19 cellular contexts compared by ENCODE assay signal in genomic region chr18:49865401-49865800, GRCh38. TPM values are rescaled to one million over a fixed set of nuclear protein-coding genes. Genes with fewer than 3 reads are reported as not detected.
A peak's percentile ranks its signal among the peaks of the same experiment; 100 is the strongest.
DNase-seq lines count a peak whose midpoint lies in the region; ATAC-seq, FAIRE-seq and TF ChIP-seq lines count a peak whose summit lies in the region.
"Had no signal": no experiment of that assay in that cellular context is flagged by ENCODE, and none has a peak within 500 bp of the region (broad histone marks: within the 10 kb centered on the region; RNA-seq: fewer than 3 reads in every experiment).

No MANE protein-coding gene starts in this region.

- H3K79me2 ChIP-seq in HepG2 (ENCODE audit: insufficient read depth, low read length): no peaks in the 10 kb centered on the region

- CTCF ChIA-PET in HepG2 (lab: Yijun Ruan, JAX; ENCODE audit: low intra/inter-chr PET ratio, low total read pairs): no interaction called here

- TF ChIP-seq POLR2A in HepG2 (IDR thresholded peaks at IDR 0.05; ENCODE audit: insufficient read depth in 1 of 2, low read depth in 2 of 2, low read length in 2 of 2): no peak

- no peak overlapping the region for H3K4me3 Mint-ChIP-seq in natural killer cell treated with Interleukin-12 subunit alpha and Interleukin-12 subunit beta and Interleukin-15 and Interleukin-18, amount 100 ng/mL, for 72 hours
- H3K4me3 Mint-ChIP-seq in natural killer cell: no peak overlapping the region
- H3K4me3 Mint-ChIP-seq: activated naive CD8-positive, alpha-beta T cell treated with anti-CD3 and anti-CD28 coated beads, Interleukin-2, amount 10 ng/mL, durations not matched to agents 7 days and 5 days; naive thymus-derived CD4-positive, alpha-beta T cell; stimulated activated memory B cell treated with anti-CD40 and anti-IgM and Interleukin-4, amounts not matched to agents 10 μg/mL and 1 μg/mL and 100 μg/mL, for 72 hours had no signal

- no peak for FAIRE-seq in HepG2 (lab: Jason Lieb, UNC)
- FAIRE-seq: GM12892 had no signal

- no peak overlapping the region for H3K4me2 ChIP-seq in HepG2 (ENCODE audit: low read depth, low read length)

- H4K20me1 ChIP-seq in HepG2 (ENCODE audit: insufficient read depth, low read length): no peaks in the 10 kb centered on the region

- H3K4me3 ChIP-seq in colonic mucosa (no peak overlapping the region), upper lobe of right lung (no peak overlapping the region), HepG2 (replicated peaks in 1 of 3; ENCODE audit: insufficient read depth in 1 of 3, low read depth in 2 of 3, low read length in 3 of 3) (no peak overlapping the region), HAP-1 (no peak overlapping the region)

- H3K36me3 ChIP-seq in colonic mucosa (no peaks in the 10 kb centered on the region), upper lobe of right lung (no peaks in the 10 kb centered on the region), HepG2 (replicated peaks in 1 of 2; ENCODE audit: control insufficient read depth in 1 of 2, insufficient read depth in 2 of 2, low read length in 2 of 2) (no peaks in the 10 kb centered on the region; a peak in 1 of 5 replicates), HAP-1 (replicated peaks) (no peaks in the 10 kb centered on the region)

- peaks cover 9 to 15% of the 10 kb centered on the region in 2 donors for H3K27me3 Mint-ChIP-seq in natural killer cell treated with Interleukin-12 subunit alpha and Interleukin-12 subunit beta and Interleukin-15 and Interleukin-18, amount 100 ng/mL, for 72 hours
- peaks cover 8 to 12% of the 10 kb centered on the region in 2 donors for H3K27me3 Mint-ChIP-seq in natural killer cell (ENCODE audit: low read depth in 2 of 2)

- H2AFZ ChIP-seq in HepG2 (ENCODE audit: low read length): no peak overlapping the region

- no peaks in the 10 kb centered on the region for H3K36me3 Mint-ChIP-seq in natural killer cell treated with Interleukin-12 subunit alpha and Interleukin-12 subunit beta and Interleukin-15 and Interleukin-18, amount 100 ng/mL, for 72 hours
- H3K36me3 Mint-ChIP-seq in natural killer cell: no peaks in the 10 kb centered on the region
- H3K36me3 Mint-ChIP-seq: activated naive CD8-positive, alpha-beta T cell treated with anti-CD3 and anti-CD28 coated beads, Interleukin-2, amount 10 ng/mL, durations not matched to agents 7 days and 5 days; naive thymus-derived CD4-positive, alpha-beta T cell; stimulated activated memory B cell treated with anti-CD40 and anti-IgM and Interleukin-4, amounts not matched to agents 10 μg/mL and 1 μg/mL and 100 μg/mL, for 72 hours had no signal

- no peaks in the 10 kb centered on the region for H3K9me3 ChIP-seq in colonic mucosa
- no peaks in the 10 kb centered on the region for H3K9me3 ChIP-seq in upper lobe of right lung
- H3K9me3 ChIP-seq in HepG2 (ENCODE audit: low read length): no peaks in the 10 kb centered on the region
- H3K9me3 ChIP-seq in HAP-1: no peaks in the 10 kb centered on the region

- no TSS peak for BruUV-seq in HepG2 (replicated peaks; lab: Mats Ljungman, UMichigan)

- DNase-seq in natural killer cell treated with Interleukin-12 subunit alpha and Interleukin-12 subunit beta and Interleukin-15 and Interleukin-18, amount 100 ng/mL, for 72 hours (ENCODE audit: low spot score): no peak
- DNase-seq in natural killer cell: no peak
- peak; percentile 18 for DNase-seq in NCI-H1092 (lab: John Stamatoyannopoulos, UW)
- DNase-seq in colonic mucosa: peak; percentile 43
- peak; percentile 49 for DNase-seq in upper lobe of right lung
- no peak for DNase-seq in HepG2 (ENCODE audit: low spot score)
- no peak for DNase-seq in NOMO-1 treated with dmso at 0.1 percent for 144 hours (lab: John Stamatoyannopoulos, UW; ENCODE audit: unreplicated experiment)
- DNase-seq in HAP-1 (ENCODE audit: low spot score in 2 of 2): no peak
- DNase-seq: activated naive CD8-positive, alpha-beta T cell treated with anti-CD3 and anti-CD28 coated beads, Interleukin-2, amount 10 ng/mL, durations not matched to agents 7 days and 5 days; DND-41; left cardiac atrium; naive thymus-derived CD4-positive, alpha-beta T cell; NCI-H1048; NCI-H510A treated with DMSO at 0.1 percent for 48 hours; stimulated activated CD4-positive, alpha-beta T cell treated with anti-CD3 and anti-CD28 coated beads, Interleukin-4, amount 100 ng/mL, for 1 hour had no signal

- H3K9ac ChIP-seq in colonic mucosa (ENCODE audit: low read depth in 2 of 2, low read length in 2 of 2): peak overlapping the region in 1 of 2 donors; percentile 23
- no peak overlapping the region for H3K9ac ChIP-seq in HepG2 (ENCODE audit: insufficient read depth, low read depth, low read length)

- H3K27ac ChIP-seq in colonic mucosa (no peak overlapping the region), upper lobe of right lung (no peak overlapping the region), HepG2 (ENCODE audit: extremely low read length, insufficient read depth, low read length) (no peak overlapping the region)
- H3K27ac ChIP-seq: epithelial cell of prostate, VCaP had no signal

- no peak overlapping the region for H3K27ac Mint-ChIP-seq in natural killer cell treated with Interleukin-12 subunit alpha and Interleukin-12 subunit beta and Interleukin-15 and Interleukin-18, amount 100 ng/mL, for 72 hours
- no peak overlapping the region for H3K27ac Mint-ChIP-seq in natural killer cell
- H3K27ac Mint-ChIP-seq: activated naive CD8-positive, alpha-beta T cell treated with anti-CD3 and anti-CD28 coated beads, Interleukin-2, amount 10 ng/mL, durations not matched to agents 7 days and 5 days; naive thymus-derived CD4-positive, alpha-beta T cell; stimulated activated memory B cell treated with anti-CD40 and anti-IgM and Interleukin-4, amounts not matched to agents 10 μg/mL and 1 μg/mL and 100 μg/mL, for 72 hours had no signal

- no peaks in the 10 kb centered on the region for H3K4me1 Mint-ChIP-seq in natural killer cell treated with Interleukin-12 subunit alpha and Interleukin-12 subunit beta and Interleukin-15 and Interleukin-18, amount 100 ng/mL, for 72 hours (ENCODE audit: low read depth in 2 of 2)
- no peaks in the 10 kb centered on the region for H3K4me1 Mint-ChIP-seq in natural killer cell
- H3K4me1 Mint-ChIP-seq: activated naive CD8-positive, alpha-beta T cell treated with anti-CD3 and anti-CD28 coated beads, Interleukin-2, amount 10 ng/mL, durations not matched to agents 7 days and 5 days; naive thymus-derived CD4-positive, alpha-beta T cell; stimulated activated memory B cell treated with anti-CD40 and anti-IgM and Interleukin-4, amounts not matched to agents 10 μg/mL and 1 μg/mL and 100 μg/mL, for 72 hours had no signal

- POLR2A ChIA-PET in HepG2 (lab: Yijun Ruan, JAX): no interaction called here

- 94% methylated on average over 2 of the region's 2 CpGs for WGBS in HepG2 (ENCODE audit: low lambda C conversion rate)

- H3K4me1 ChIP-seq in colonic mucosa (no peaks in the 10 kb centered on the region), upper lobe of right lung (no peaks in the 10 kb centered on the region), HepG2 (ENCODE audit: insufficient read depth, low read length) (no peaks in the 10 kb centered on the region), HAP-1 (no peaks in the 10 kb centered on the region)

- TF ChIP-seq EP300 in HepG2 (IDR thresholded peaks at IDR 0.05; ENCODE audit: low read depth in 2 of 2, low read length in 2 of 2): no peak
- TF ChIP-seq EP300 in HepG2 (CRISPR knock-in tag; IDR thresholded peaks at IDR 0.05; ENCODE audit: borderline replicate concordance): no peak

- intact Hi-C loops in natural killer cell (cut with micrococcal nuclease) (no loop called here), colonic mucosa (cut with DNase I) (no loop called here), upper lobe of right lung (cut with DNase I) (no loop called here), HepG2 (cut with micrococcal nuclease; ENCODE audit: unreplicated experiment) (no loop called here)

- TF ChIP-seq CTCF in natural killer cell (IDR thresholded peaks at IDR 0.05) (no peak), colonic mucosa (IDR thresholded peaks at IDR 0.05) (no peak), upper lobe of right lung (IDR thresholded peaks at IDR 0.05) (no peak), HepG2 (CRISPR knock-in tag; IDR thresholded peaks at IDR 0.05) (no peak)

- TF ChIP-seq RAD21 in HepG2 (CRISPR knock-in tag; IDR thresholded peaks at IDR 0.05): no peak

- no peaks in the 10 kb centered on the region for H3K27me3 ChIP-seq in colonic mucosa
- H3K27me3 ChIP-seq in upper lobe of right lung: no peaks in the 10 kb centered on the region
- no peaks in the 10 kb centered on the region for H3K27me3 ChIP-seq in HepG2 (ENCODE audit: control insufficient read depth in 1 of 2, insufficient read depth in 2 of 2, low read length in 2 of 2)
- no peaks in the 10 kb centered on the region for H3K27me3 ChIP-seq in HAP-1 (ENCODE audit: low read depth)

- no peaks in the 10 kb centered on the region for H3K9me3 Mint-ChIP-seq in natural killer cell treated with Interleukin-12 subunit alpha and Interleukin-12 subunit beta and Interleukin-15 and Interleukin-18, amount 100 ng/mL, for 72 hours
- no peaks in the 10 kb centered on the region for H3K9me3 Mint-ChIP-seq in natural killer cell
- H3K9me3 Mint-ChIP-seq: activated naive CD8-positive, alpha-beta T cell treated with anti-CD3 and anti-CD28 coated beads, Interleukin-2, amount 10 ng/mL, durations not matched to agents 7 days and 5 days; naive thymus-derived CD4-positive, alpha-beta T cell; stimulated activated memory B cell treated with anti-CD40 and anti-IgM and Interleukin-4, amounts not matched to agents 10 μg/mL and 1 μg/mL and 100 μg/mL, for 72 hours had no signal

- peak; percentile 20 to 24 for ATAC-seq in natural killer cell treated with Interleukin-12 subunit alpha and Interleukin-12 subunit beta and Interleukin-15 and Interleukin-18, amount 100 ng/mL, for 72 hours
- ATAC-seq in natural killer cell (no peak), upper lobe of right lung (peak; percentile 31), HepG2 (no peak)
- ATAC-seq: naive thymus-derived CD4-positive, alpha-beta T cell; stimulated activated memory B cell treated with anti-CD40 and anti-IgM and Interleukin-4, amounts not matched to agents 10 μg/mL and 1 μg/mL and 100 μg/mL, for 72 hours had no signal

- in situ Hi-C loops in HepG2 (cut with HindIII; ENCODE audit: extremely low pct_ligation_motif_present, low pct_unique_long_range_greater_than_20kb): no loop called here
- in situ Hi-C loops in HAP-1 (cut with MboI; ENCODE audit: low sequenced_read_pairs): no loop called here

RNA-seq across cellular contexts. Expression of gene ACAA2, which starts 52.1 kb away (rescaled TPM):
- total RNA-seq in natural killer cell treated with Interleukin-12 subunit alpha and Interleukin-12 subunit beta and Interleukin-15 and Interleukin-18, amount 100 ng/mL, for 72 hours: 100 to 1,000 TPM in 1 of 2 donors, 10 to 100 TPM in 1; 63.7 to 125 TPM
- total RNA-seq in natural killer cell (10 to 100 TPM; 47.0 to 71.7 (median 59.2) TPM), colonic mucosa (100 to 1,000 TPM; 152 to 276 TPM), upper lobe of right lung (68.9 TPM), HepG2 (2016; rRNA removed; fragmentation: Illumina TruSeq; extraction: Trizol) (182 and 269 TPM in 2 replicates)
- 66.8 and 71.6 TPM in 2 replicates for total RNA-seq in HepG2 (2016; cell fraction: cytosol; rRNA removed; fragmentation: Illumina TruSeq; extraction: Trizol; ENCODE audit: low read depth)
- 184 and 258 TPM in 2 replicates for total RNA-seq in HepG2 (2016; cell fraction: insoluble cytoplasmic fraction; rRNA removed; fragmentation: Illumina TruSeq; extraction: Trizol)
- 178 and 187 TPM in 2 replicates for total RNA-seq in HepG2 (2016; cell fraction: membrane; rRNA removed; fragmentation: Illumina TruSeq; extraction: Trizol)
- total RNA-seq in HepG2 (2016; cell fraction: nucleus; rRNA removed; fragmentation: Illumina TruSeq; extraction: Trizol): 79.1 and 82.2 TPM in 2 replicates
- 35.5 and 51.6 TPM in 2 replicates for polyA plus RNA-seq in HepG2 (2011; rRNA removed)
- polyA plus RNA-seq in HepG2 (2011; cell fraction: cytosol; rRNA removed): 33.7 and 51.5 TPM in 2 replicates
- 16.7 and 21.8 TPM in 2 replicates for polyA plus RNA-seq in HepG2 (2011; cell fraction: nucleus; rRNA removed)
- 88.9 and 134 TPM in 2 replicates for polyA plus RNA-seq in HepG2 (2012)
- 103 and 113 TPM in 2 replicates for polyA plus RNA-seq in HepG2 (2016; cell fraction: cytosol; fragmentation: Illumina TruSeq; extraction: Trizol; ENCODE audit: low read depth)
- 244 and 251 TPM in 2 replicates for polyA plus RNA-seq in HepG2 (2016; cell fraction: insoluble cytoplasmic fraction; fragmentation: Illumina TruSeq; extraction: Trizol; ENCODE audit: low read depth)
- 158 and 166 TPM in 2 replicates for polyA plus RNA-seq in HepG2 (2016; cell fraction: membrane; fragmentation: Illumina TruSeq; extraction: Trizol; ENCODE audit: low read depth)
- polyA plus RNA-seq in HepG2 (2016; cell fraction: nucleus; fragmentation: Illumina TruSeq; extraction: Trizol; ENCODE audit: insufficient read depth, low read depth): 102 and 114 TPM in 2 replicates
- polyA minus RNA-seq in HepG2 (2011; rRNA and poly(A)+ RNA removed; ENCODE audit: low replicate concordance): 17.9 and 23.0 TPM in 2 replicates
- 25.4 and 27.8 TPM in 2 replicates for polyA minus RNA-seq in HepG2 (2011; cell fraction: cytosol; rRNA and poly(A)+ RNA removed)
- polyA minus RNA-seq in HepG2 (2011; cell fraction: nucleus; rRNA and poly(A)+ RNA removed): 27.8 and 29.3 TPM in 2 replicates

Comparison
In these comparisons a context has a peak if more than half of its experiments do, and no peak if none do; other contexts are left out.
1. ATAC-seq: peak in natural killer cell treated with Interleukin-12 subunit alpha and Interleukin-12 subunit beta and Interleukin-15 and Interleukin-18, amount 100 ng/mL, for 72 hours (2 of 2) and upper lobe of right lung (single experiment); none in natural killer cell (0 of 3) and HepG2 (single experiment).
2. DNase-seq: peak in NCI-H1092 (single experiment), colonic mucosa (single experiment) and upper lobe of right lung (single experiment); none in natural killer cell treated with Interleukin-12 subunit alpha and Interleukin-12 subunit beta and Interleukin-15 and Interleukin-18, amount 100 ng/mL, for 72 hours (single experiment), natural killer cell (single experiment), HepG2 (single experiment), NOMO-1 treated with dmso at 0.1 percent for 144 hours (single experiment) and HAP-1 (0 of 2).